ENCODE assay signal across 1 cellular context in the genomic region with DNA sequence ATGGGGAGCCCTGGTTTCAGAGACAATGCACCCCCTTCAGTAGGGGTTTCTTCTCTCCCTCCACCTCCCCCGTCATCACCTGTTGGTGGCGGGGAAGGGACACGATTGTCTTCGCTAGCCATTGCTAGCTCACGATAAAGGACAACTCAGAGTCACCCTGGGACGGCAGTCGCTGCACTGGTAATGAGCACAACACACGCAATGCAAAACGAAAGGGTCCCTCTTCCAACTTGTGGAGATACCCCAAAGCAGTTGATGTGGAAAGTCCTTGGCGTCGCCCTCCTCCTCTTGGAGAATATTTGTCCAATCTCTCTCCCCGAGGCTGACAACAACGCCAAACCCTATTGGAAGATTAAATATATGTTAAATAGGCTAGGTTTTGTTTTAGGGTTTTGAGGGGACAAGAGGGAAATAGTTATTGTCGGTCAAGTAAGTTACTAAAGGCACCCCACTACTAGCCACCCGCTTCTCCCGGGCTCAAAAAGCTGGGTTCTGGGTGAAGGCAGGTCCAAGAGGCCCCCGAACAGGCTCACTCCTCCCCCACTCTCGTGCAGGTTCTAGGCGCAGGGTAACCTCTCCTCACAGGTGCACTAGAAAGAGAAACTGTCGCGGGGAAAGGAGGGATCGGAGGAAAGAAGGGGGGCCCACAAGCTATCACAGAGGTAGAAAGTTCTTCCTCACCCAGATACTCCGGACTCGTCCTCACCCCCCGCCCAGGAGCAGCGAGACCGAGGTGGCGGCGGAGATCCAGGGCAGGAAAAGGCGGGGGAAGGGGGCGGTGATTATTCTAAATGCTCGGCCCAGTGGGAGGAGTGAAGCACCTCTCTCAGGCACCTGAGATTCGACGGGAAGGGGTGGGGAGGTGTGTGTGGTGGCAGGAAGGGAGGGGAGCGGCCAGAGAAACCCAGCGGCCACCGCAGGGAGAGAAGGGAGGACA.
TF ChIP-seq lines count a peak whose summit lies in the region.

A gene with protein sequence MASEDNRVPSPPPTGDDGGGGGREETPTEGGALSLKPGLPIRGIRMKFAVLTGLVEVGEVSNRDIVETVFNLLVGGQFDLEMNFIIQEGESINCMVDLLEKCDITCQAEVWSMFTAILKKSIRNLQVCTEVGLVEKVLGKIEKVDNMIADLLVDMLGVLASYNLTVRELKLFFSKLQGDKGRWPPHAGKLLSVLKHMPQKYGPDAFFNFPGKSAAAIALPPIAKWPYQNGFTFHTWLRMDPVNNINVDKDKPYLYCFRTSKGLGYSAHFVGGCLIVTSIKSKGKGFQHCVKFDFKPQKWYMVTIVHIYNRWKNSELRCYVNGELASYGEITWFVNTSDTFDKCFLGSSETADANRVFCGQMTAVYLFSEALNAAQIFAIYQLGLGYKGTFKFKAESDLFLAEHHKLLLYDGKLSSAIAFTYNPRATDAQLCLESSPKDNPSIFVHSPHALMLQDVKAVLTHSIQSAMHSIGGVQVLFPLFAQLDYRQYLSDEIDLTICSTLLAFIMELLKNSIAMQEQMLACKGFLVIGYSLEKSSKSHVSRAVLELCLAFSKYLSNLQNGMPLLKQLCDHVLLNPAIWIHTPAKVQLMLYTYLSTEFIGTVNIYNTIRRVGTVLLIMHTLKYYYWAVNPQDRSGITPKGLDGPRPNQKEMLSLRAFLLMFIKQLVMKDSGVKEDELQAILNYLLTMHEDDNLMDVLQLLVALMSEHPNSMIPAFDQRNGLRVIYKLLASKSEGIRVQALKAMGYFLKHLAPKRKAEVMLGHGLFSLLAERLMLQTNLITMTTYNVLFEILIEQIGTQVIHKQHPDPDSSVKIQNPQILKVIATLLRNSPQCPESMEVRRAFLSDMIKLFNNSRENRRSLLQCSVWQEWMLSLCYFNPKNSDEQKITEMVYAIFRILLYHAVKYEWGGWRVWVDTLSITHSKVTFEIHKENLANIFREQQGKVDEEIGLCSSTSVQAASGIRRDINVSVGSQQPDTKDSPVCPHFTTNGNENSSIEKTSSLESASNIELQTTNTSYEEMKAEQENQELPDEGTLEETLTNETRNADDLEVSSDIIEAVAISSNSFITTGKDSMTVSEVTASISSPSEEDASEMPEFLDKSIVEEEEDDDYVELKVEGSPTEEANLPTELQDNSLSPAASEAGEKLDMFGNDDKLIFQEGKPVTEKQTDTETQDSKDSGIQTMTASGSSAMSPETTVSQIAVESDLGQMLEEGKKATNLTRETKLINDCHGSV (N-terminal part only) (minus strand): TSS at position 764 of the 937 bp plus-strand sequence. CDS start 642 bp downstream, at position 122.

TF ChIP-seq in HepG2, 621 proteins besides CTCF, POLR2A, EP300 and RAD21 (continued from another document and continues in another):
- TF ChIP-seq, protein P1, sequence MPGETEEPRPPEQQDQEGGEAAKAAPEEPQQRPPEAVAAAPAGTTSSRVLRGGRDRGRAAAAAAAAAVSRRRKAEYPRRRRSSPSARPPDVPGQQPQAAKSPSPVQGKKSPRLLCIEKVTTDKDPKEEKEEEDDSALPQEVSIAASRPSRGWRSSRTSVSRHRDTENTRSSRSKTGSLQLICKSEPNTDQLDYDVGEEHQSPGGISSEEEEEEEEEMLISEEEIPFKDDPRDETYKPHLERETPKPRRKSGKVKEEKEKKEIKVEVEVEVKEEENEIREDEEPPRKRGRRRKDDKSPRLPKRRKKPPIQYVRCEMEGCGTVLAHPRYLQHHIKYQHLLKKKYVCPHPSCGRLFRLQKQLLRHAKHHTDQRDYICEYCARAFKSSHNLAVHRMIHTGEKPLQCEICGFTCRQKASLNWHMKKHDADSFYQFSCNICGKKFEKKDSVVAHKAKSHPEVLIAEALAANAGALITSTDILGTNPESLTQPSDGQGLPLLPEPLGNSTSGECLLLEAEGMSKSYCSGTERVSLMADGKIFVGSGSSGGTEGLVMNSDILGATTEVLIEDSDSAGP (CRISPR knock-in tag; IDR thresholded peaks at IDR 0.05; ENCODE audit: borderline replicate concordance), result 0 out of 2 replicates have a peak, but pooled peaks have one; percentile 10
- TF ChIP-seq, protein P2, sequence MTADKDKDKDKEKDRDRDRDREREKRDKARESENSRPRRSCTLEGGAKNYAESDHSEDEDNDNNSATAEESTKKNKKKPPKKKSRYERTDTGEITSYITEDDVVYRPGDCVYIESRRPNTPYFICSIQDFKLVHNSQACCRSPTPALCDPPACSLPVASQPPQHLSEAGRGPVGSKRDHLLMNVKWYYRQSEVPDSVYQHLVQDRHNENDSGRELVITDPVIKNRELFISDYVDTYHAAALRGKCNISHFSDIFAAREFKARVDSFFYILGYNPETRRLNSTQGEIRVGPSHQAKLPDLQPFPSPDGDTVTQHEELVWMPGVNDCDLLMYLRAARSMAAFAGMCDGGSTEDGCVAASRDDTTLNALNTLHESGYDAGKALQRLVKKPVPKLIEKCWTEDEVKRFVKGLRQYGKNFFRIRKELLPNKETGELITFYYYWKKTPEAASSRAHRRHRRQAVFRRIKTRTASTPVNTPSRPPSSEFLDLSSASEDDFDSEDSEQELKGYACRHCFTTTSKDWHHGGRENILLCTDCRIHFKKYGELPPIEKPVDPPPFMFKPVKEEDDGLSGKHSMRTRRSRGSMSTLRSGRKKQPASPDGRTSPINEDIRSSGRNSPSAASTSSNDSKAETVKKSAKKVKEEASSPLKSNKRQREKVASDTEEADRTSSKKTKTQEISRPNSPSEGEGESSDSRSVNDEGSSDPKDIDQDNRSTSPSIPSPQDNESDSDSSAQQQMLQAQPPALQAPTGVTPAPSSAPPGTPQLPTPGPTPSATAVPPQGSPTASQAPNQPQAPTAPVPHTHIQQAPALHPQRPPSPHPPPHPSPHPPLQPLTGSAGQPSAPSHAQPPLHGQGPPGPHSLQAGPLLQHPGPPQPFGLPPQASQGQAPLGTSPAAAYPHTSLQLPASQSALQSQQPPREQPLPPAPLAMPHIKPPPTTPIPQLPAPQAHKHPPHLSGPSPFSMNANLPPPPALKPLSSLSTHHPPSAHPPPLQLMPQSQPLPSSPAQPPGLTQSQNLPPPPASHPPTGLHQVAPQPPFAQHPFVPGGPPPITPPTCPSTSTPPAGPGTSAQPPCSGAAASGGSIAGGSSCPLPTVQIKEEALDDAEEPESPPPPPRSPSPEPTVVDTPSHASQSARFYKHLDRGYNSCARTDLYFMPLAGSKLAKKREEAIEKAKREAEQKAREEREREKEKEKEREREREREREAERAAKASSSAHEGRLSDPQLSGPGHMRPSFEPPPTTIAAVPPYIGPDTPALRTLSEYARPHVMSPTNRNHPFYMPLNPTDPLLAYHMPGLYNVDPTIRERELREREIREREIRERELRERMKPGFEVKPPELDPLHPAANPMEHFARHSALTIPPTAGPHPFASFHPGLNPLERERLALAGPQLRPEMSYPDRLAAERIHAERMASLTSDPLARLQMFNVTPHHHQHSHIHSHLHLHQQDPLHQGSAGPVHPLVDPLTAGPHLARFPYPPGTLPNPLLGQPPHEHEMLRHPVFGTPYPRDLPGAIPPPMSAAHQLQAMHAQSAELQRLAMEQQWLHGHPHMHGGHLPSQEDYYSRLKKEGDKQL (CRISPR knock-in tag; IDR thresholded peaks at IDR 0.05; ENCODE audit: low read depth), result no peak
- TF ChIP-seq, protein P3, sequence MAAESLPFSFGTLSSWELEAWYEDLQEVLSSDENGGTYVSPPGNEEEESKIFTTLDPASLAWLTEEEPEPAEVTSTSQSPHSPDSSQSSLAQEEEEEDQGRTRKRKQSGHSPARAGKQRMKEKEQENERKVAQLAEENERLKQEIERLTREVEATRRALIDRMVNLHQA (CRISPR knock-in tag; IDR thresholded peaks at IDR 0.05), result no peak
- TF ChIP-seq, protein P4, sequence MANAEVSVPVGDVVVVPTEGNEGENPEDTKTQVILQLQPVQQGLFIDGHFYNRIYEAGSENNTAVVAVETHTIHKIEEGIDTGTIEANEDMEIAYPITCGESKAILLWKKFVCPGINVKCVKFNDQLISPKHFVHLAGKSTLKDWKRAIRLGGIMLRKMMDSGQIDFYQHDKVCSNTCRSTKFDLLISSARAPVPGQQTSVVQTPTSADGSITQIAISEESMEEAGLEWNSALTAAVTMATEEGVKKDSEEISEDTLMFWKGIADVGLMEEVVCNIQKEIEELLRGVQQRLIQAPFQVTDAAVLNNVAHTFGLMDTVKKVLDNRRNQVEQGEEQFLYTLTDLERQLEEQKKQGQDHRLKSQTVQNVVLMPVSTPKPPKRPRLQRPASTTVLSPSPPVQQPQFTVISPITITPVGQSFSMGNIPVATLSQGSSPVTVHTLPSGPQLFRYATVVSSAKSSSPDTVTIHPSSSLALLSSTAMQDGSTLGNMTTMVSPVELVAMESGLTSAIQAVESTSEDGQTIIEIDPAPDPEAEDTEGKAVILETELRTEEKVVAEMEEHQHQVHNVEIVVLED (CRISPR knock-in tag; IDR thresholded peaks at IDR 0.05; ENCODE audit: borderline replicate concordance), result no peak
- TF ChIP-seq ZBTB8A (CRISPR knock-in tag; IDR thresholded peaks at IDR 0.05; ENCODE audit: borderline replicate concordance, low read depth), result no peak
- TF ChIP-seq ZBTB3 (CRISPR knock-in tag; IDR thresholded peaks at IDR 0.05; ENCODE audit: borderline replicate concordance, low read depth), result no peak
- no peak for TF ChIP-seq GABPA (IDR thresholded peaks at IDR 0.05; ENCODE audit: low read depth, low read length)
- TF ChIP-seq GABPA (CRISPR knock-in tag; IDR thresholded peaks at IDR 0.05; ENCODE audit: low read depth), result peak; percentile 58
- 0 out of 2 replicates have a peak, but pooled peaks have one; percentile 27 for TF ChIP-seq SALL2 (CRISPR knock-in tag; IDR thresholded peaks at IDR 0.05)
- TF ChIP-seq, protein P5, sequence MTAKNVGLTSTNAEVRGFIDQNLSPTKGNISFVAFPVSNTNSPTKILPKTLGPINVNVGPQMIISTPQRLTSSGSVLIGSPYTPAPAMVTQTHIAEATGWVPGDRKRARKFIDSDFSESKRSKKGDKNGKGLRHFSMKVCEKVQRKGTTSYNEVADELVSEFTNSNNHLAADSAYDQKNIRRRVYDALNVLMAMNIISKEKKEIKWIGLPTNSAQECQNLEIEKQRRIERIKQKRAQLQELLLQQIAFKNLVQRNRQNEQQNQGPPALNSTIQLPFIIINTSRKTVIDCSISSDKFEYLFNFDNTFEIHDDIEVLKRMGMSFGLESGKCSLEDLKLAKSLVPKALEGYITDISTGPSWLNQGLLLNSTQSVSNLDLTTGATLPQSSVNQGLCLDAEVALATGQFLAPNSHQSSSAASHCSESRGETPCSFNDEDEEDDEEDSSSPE (CRISPR knock-in tag; IDR thresholded peaks at IDR 0.05), result no peak
- no peak for TF ChIP-seq PAWR (CRISPR knock-in tag; IDR thresholded peaks at IDR 0.05; ENCODE audit: borderline replicate concordance)
- TF ChIP-seq AGO2 (optimal IDR thresholded peaks at IDR 0.05; ENCODE audit: low read depth, low read length), result no peak
- no peak for TF ChIP-seq TCF12 (IDR thresholded peaks at IDR 0.05)
- TF ChIP-seq TCF12 (CRISPR knock-in tag; IDR thresholded peaks at IDR 0.05), result no peak
- no peak for TF ChIP-seq HOXA7 (CRISPR knock-in tag; IDR thresholded peaks at IDR 0.05)
- TF ChIP-seq ZNF546 (CRISPR knock-in tag; conservative IDR thresholded peaks at IDR 0.05), result no peak
- no peak for TF ChIP-seq TOE1 (CRISPR knock-in tag; IDR thresholded peaks at IDR 0.05)
- TF ChIP-seq YEATS4 (CRISPR knock-in tag; IDR thresholded peaks at IDR 0.05; ENCODE audit: borderline replicate concordance), result no peak
- no peak for TF ChIP-seq ZNF530 (CRISPR knock-in tag; IDR thresholded peaks at IDR 0.05; ENCODE audit: low read depth)
- TF ChIP-seq ONECUT2 (CRISPR knock-in tag; IDR thresholded peaks at IDR 0.05), result 0 out of 2 replicates have a peak, but pooled peaks have one; percentile 13
- no peak for TF ChIP-seq ZNF749 (CRISPR knock-in tag; IDR thresholded peaks at IDR 0.05; ENCODE audit: borderline replicate concordance)
- no peak for TF ChIP-seq ZNF766 (CRISPR knock-in tag; IDR thresholded peaks at IDR 0.05; ENCODE audit: borderline replicate concordance)
- TF ChIP-seq ZFAT (CRISPR knock-in tag; conservative IDR thresholded peaks at IDR 0.05), result no peak
- TF ChIP-seq ZNF446 (CRISPR knock-in tag; IDR thresholded peaks at IDR 0.05), result no peak
- TF ChIP-seq, protein P6, sequence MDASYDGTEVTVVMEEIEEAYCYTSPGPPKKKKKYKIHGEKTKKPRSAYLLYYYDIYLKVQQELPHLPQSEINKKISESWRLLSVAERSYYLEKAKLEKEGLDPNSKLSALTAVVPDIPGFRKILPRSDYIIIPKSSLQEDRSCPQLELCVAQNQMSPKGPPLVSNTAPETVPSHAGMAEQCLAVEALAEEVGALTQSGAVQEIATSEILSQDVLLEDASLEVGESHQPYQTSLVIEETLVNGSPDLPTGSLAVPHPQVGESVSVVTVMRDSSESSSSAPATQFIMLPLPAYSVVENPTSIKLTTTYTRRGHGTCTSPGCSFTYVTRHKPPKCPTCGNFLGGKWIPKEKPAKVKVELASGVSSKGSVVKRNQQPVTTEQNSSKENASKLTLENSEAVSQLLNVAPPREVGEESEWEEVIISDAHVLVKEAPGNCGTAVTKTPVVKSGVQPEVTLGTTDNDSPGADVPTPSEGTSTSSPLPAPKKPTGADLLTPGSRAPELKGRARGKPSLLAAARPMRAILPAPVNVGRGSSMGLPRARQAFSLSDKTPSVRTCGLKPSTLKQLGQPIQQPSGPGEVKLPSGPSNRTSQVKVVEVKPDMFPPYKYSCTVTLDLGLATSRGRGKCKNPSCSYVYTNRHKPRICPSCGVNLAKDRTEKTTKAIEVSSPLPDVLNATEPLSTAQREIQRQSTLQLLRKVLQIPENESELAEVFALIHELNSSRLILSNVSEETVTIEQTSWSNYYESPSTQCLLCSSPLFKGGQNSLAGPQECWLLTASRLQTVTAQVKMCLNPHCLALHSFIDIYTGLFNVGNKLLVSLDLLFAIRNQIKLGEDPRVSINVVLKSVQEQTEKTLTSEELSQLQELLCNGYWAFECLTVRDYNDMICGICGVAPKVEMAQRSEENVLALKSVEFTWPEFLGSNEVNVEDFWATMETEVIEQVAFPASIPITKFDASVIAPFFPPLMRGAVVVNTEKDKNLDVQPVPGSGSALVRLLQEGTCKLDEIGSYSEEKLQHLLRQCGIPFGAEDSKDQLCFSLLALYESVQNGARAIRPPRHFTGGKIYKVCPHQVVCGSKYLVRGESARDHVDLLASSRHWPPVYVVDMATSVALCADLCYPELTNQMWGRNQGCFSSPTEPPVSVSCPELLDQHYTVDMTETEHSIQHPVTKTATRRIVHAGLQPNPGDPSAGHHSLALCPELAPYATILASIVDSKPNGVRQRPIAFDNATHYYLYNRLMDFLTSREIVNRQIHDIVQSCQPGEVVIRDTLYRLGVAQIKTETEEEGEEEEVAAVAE (CRISPR knock-in tag; IDR thresholded peaks at IDR 0.05; ENCODE audit: borderline replicate concordance), result peak; percentile 98
- TF ChIP-seq ZNF264 (CRISPR knock-in tag; IDR thresholded peaks at IDR 0.05), result no peak
- no peak for TF ChIP-seq ZC3H4 (CRISPR knock-in tag; IDR thresholded peaks at IDR 0.05; ENCODE audit: borderline replicate concordance)
- no peak for TF ChIP-seq ZMYM4 (CRISPR knock-in tag; IDR thresholded peaks at IDR 0.05)
- no peak for TF ChIP-seq DNMT1 (CRISPR knock-in tag; IDR thresholded peaks at IDR 0.05)
- TF ChIP-seq ZSCAN9 (CRISPR knock-in tag; IDR thresholded peaks at IDR 0.05; ENCODE audit: borderline replicate concordance), result 0 out of 2 replicates have a peak, but pooled peaks have one; percentile 18
- TF ChIP-seq, protein P7, sequence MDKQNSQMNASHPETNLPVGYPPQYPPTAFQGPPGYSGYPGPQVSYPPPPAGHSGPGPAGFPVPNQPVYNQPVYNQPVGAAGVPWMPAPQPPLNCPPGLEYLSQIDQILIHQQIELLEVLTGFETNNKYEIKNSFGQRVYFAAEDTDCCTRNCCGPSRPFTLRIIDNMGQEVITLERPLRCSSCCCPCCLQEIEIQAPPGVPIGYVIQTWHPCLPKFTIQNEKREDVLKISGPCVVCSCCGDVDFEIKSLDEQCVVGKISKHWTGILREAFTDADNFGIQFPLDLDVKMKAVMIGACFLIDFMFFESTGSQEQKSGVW (CRISPR knock-in tag; IDR thresholded peaks at IDR 0.05; ENCODE audit: borderline replicate concordance), result no peak
- peak; percentile 65; the same call in 1 of the 2 replicates for TF ChIP-seq PCBP1 (IDR thresholded peaks at IDR 0.05; ENCODE audit: borderline replicate concordance, low read depth, low read length)
- no peak for TF ChIP-seq BORCS8-MEF2B (CRISPR knock-in tag; IDR thresholded peaks at IDR 0.05)
- peak; percentile 61; the same call in 1 of the 2 replicates for TF ChIP-seq SP5 (CRISPR knock-in tag; IDR thresholded peaks at IDR 0.05; ENCODE audit: borderline replicate concordance, low read depth)
- TF ChIP-seq KAT2B (IDR thresholded peaks at IDR 0.05; ENCODE audit: borderline replicate concordance, low read depth, low read length), result no peak
